ENCODE assay signal across 8 cellular contexts in the genomic region with DNA sequence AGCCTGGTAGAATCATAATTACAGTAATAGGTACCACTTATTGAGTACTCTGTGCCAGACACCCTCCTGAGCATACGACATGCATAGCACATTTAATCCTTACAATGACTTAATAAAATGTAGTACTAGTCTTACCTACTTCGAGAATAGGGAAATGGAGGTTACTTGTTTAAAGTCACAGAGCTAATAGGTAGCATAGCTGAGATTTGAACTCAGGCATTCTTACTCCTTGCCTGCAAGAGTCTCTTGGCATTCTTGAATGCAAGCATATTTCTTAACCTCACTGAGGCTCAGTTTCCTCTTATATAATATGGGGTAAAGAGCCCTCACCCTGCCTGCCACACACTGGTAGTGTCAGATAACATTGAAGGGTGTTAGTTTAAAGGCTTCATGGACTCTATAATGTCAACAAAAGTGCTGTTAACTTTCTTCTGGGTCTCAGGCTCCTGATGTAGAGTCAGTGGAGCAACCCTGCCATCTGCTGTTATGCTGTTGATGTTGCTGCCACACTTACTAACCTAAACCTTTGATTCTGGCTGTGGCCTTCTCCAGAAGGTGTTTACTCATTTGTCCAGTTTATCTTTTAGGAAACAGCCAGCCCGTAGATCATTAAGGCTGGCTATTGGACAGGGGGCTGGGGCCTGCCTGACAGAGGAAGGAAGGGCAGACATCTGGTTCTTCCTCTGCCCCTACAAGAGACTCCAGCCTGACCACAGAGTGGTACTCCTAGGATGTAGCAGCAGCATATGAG. TPM values are rescaled to one million over a fixed set of nuclear protein-coding genes. Genes with fewer than 3 reads are reported as not detected.
DNase-seq lines count a peak whose midpoint lies in the region; FAIRE-seq and TF ChIP-seq lines count a peak whose summit lies in the region.

No MANE protein-coding gene starts in this region.

- H3K27me3 Mint-ChIP-seq in astrocyte (ENCODE audit: low read depth, unreplicated experiment): no peaks in the 10 kb centered on the region

- H3K4me3 ChIP-seq in astrocyte (ENCODE audit: insufficient read depth, low read depth, low read length) (no peak overlapping the region), small intestine (ENCODE audit: low read depth in 1 of 2, low read length in 2 of 2) (no peak overlapping the region)

- H3K4me3 Mint-ChIP-seq in astrocyte (ENCODE audit: unreplicated experiment): no peak overlapping the region

- no peaks in the 10 kb centered on the region for H3K79me2 ChIP-seq in astrocyte (ENCODE audit: insufficient read depth, low read length)

- H3K9me3 ChIP-seq in astrocyte (ENCODE audit: insufficient read depth, low read depth, low read length) (no peaks in the 10 kb centered on the region), small intestine (ENCODE audit: control insufficient read depth, low read depth) (no peaks in the 10 kb centered on the region)

- no peak overlapping the region for H2AFZ ChIP-seq in astrocyte (ENCODE audit: low read depth, low read length)

- H3K27me3 ChIP-seq in astrocyte (ENCODE audit: insufficient read depth, low read length) (no peaks in the 10 kb centered on the region), small intestine (ENCODE audit: control insufficient read depth in 2 of 2, insufficient read depth in 2 of 2, low read length in 2 of 2) (no peaks in the 10 kb centered on the region)

- peaks cover 7% of the 10 kb centered on the region for H3K36me3 Mint-ChIP-seq in astrocyte (ENCODE audit: low read depth, unreplicated experiment)

- WGBS in small intestine, 3 donors: 11 to 31% (median 20%) methylated on average over 3 of the region's 3 CpGs

- peak; percentile 52 for TF ChIP-seq CTCF in astrocyte (IDR thresholded peaks at IDR 0.05; ENCODE audit: insufficient read depth, low read depth, low read length)

- FAIRE-seq in GM12892 (lab: Jason Lieb, UNC) (peak; percentile 51), astrocyte (lab: Jason Lieb, UNC) (peak; percentile 17), small intestine (lab: Jason Lieb, UNC) (no peak)

- no peak for TF ChIP-seq POLR2A in GM12892 (IDR thresholded peaks at IDR 0.05; ENCODE audit: low read depth, low read length)

- no peaks in the 10 kb centered on the region for H3K4me1 ChIP-seq in astrocyte (ENCODE audit: insufficient read depth, low read length)
- peaks cover 6 to 15% of the 10 kb centered on the region in 2 donors for H3K4me1 ChIP-seq in small intestine (ENCODE audit: control insufficient read depth in 2 of 2, insufficient read depth in 1 of 2, low read depth in 1 of 2, low read length in 1 of 2)

- H3K9me3 Mint-ChIP-seq in astrocyte (ENCODE audit: unreplicated experiment): no peaks in the 10 kb centered on the region

- no peak overlapping the region for H3K4me2 ChIP-seq in astrocyte (ENCODE audit: low read length)

- peaks cover 39% of the 10 kb centered on the region for H3K4me1 Mint-ChIP-seq in astrocyte (ENCODE audit: low read depth, unreplicated experiment)

- H3K27ac ChIP-seq in astrocyte (ENCODE audit: low read depth, low read length) (no peak overlapping the region), small intestine (ENCODE audit: low read depth in 1 of 2, low read length in 1 of 2) (peak overlapping the region; percentile 75 to 85)

- DNase-seq in Ammon's horn (ENCODE audit: low spot score) (peak; percentile 84), GM12892 (ENCODE audit: insufficient read length) (no peak), RKO (ENCODE audit: low spot score) (peak; percentile 54), astrocyte (ENCODE audit: low read depth) (peak; percentile 38), hepatic stellate cell (ENCODE audit: low spot score) (peak; percentile 35), small intestine (peak; percentile 80), cortex of kidney (lab: John Stamatoyannopoulos, UW) (no peak), middle frontal gyrus (ENCODE audit: extremely low spot score, low spot score) (no peak)

- H3K36me3 ChIP-seq in astrocyte (ENCODE audit: insufficient read depth, low read length) (no peaks in the 10 kb centered on the region), small intestine (ENCODE audit: control insufficient read depth in 2 of 2, insufficient read depth in 2 of 2, low read length in 2 of 2) (peaks cover under 1 to 3% of the 10 kb centered on the region in 2 donors)

- peak overlapping the region; percentile 60 for H3K27ac Mint-ChIP-seq in astrocyte (ENCODE audit: unreplicated experiment)

- H3K9ac ChIP-seq in astrocyte (ENCODE audit: low read length): no peak overlapping the region

- H4K20me1 ChIP-seq in astrocyte (ENCODE audit: insufficient read depth, low read length): no peaks in the 10 kb centered on the region

RNA-seq across cellular contexts. Expression of gene LIMK2, which starts 18.9 kb away (rescaled TPM):
- 17.6 TPM for polyA plus RNA-seq in GM12892 (2012; ENCODE audit: missing spikeins)
- 128 and 136 TPM in 2 replicates for total RNA-seq in astrocyte
- 10 to 100 TPM; 15.7 to 37.1 (median 21.1) TPM for polyA plus RNA-seq in small intestine

Comparison
In these comparisons a context has a peak if more than half of its experiments do, and no peak if none do; other contexts are left out.
1. DNase-seq: peak in Ammon's horn (single experiment), RKO (single experiment), astrocyte (single experiment), hepatic stellate cell (single experiment) and small intestine (single experiment); none in GM12892 (single experiment), cortex of kidney (single experiment) and middle frontal gyrus (single experiment).